12 cellular contexts compared by ENCODE assay signal in the genomic region with DNA sequence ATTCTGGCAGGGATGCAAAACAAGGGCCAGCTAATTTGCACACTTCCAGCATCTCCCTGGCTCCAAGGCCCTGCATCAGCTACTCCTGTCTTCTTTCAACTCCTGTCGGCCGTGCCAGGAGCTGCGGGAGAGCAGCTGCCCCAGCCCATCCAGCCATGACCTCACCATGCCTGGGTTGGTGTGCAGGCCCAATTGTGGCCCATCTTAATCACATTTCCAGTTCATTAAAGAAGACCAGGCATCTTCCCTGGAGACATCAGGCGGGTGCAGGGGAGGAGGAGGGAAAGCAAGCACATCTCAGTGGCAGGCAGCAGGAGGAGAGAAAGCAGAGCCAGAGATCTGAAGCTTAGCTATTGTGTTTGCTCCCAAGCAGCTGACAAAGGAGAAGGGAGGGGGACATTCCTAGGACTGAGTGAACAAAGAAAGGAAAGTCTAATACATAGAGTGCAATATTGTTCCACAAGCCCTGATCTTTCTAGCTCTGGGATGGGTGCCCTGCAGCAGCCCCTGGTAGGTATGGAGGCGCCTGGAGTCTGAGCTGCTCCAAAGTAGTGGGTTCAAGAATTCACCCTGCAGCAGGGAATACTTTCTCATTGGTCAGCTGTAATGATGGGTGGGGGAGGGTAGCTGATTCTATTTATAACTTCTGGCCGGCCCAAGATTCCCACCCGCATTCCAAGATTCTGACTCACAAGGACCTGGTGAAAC. TPM values are rescaled to one million over a fixed set of nuclear protein-coding genes. Genes with fewer than 3 reads are reported as not detected.
A peak's percentile ranks its signal among the peaks of the same experiment; 100 is the strongest.
DNase-seq lines count a peak whose midpoint lies in the region; ATAC-seq, FAIRE-seq and TF ChIP-seq lines count a peak whose summit lies in the region.
"Had no signal": no experiment of that assay in that cellular context is flagged by ENCODE, and none has a peak within 500 bp of the region (broad histone marks: within the 10 kb centered on the region; RNA-seq: fewer than 3 reads in every experiment).

No MANE protein-coding gene starts in this region.

- peaks cover 35% of the 10 kb centered on the region for H3K4me1 Mint-ChIP-seq in chondrocyte (ENCODE audit: low read depth)
- H3K4me1 Mint-ChIP-seq: stimulated activated naive B cell treated with anti-CD40 and anti-IgM and Interleukin-4, amounts not matched to agents 10 μg/mL and 1 μg/mL and 100 μg/mL, for 72 hours had no signal

- ATAC-seq in GM19324 (IDR thresholded peaks at IDR 0.05; ENCODE audit: low FRiP score, unreplicated experiment): no peak
- ATAC-seq: GM12878; stimulated activated naive B cell treated with anti-CD40 and anti-IgM and Interleukin-4, amounts not matched to agents 10 μg/mL and 1 μg/mL and 100 μg/mL, for 72 hours had no signal

- no peak for TF ChIP-seq CTCF in chondrocyte (IDR thresholded peaks at IDR 0.05)
- TF ChIP-seq CTCF in prostate gland (IDR thresholded peaks at IDR 0.05): no peak
- TF ChIP-seq CTCF in vagina (IDR thresholded peaks at IDR 0.05): no peak

- DNase-seq in HTR-8/SVneo (ENCODE audit: insufficient read length, low spot score): peak; percentile 94
- DNase-seq in chondrocyte (ENCODE audit: low spot score): peak; percentile 67
- peak; percentile 99 for DNase-seq in islet precursor cell
- no peak for DNase-seq in prostate gland (ENCODE audit: low spot score)
- DNase-seq in cortex of kidney (lab: John Stamatoyannopoulos, UW): no peak
- DNase-seq in vagina (ENCODE audit: extremely low spot score in 2 of 2): no peak
- DNase-seq: activated T-cell treated with anti-CD3 and anti-CD28 coated beads for 4 hours; NK-92 treated with Interleukin-12 subunit alpha and Interleukin-12 subunit beta, amount 100 ng/mL, for 24 hours; stimulated activated naive B cell treated with anti-CD40 and anti-IgM and Interleukin-4, amounts not matched to agents 10 μg/mL and 1 μg/mL and 100 μg/mL, for 72 hours had no signal

- FAIRE-seq in HTR-8/SVneo (lab: Jason Lieb, UNC): peak; percentile 85
- FAIRE-seq: GM12878 had no signal

- WGBS in prostate gland: 37% methylated on average over 7 of the region's 7 CpGs

- H3K9ac ChIP-seq in stomach smooth muscle (ENCODE audit: low read length in 2 of 2): no peak overlapping the region

- no peak for TF ChIP-seq POLR2A in prostate gland (IDR thresholded peaks at IDR 0.05)
- no peak for TF ChIP-seq POLR2A in vagina (IDR thresholded peaks at IDR 0.05)

- H3K27ac ChIP-seq in stomach smooth muscle (ENCODE audit: low read length) (peak overlapping the region; percentile 62), prostate gland (no peak overlapping the region), vagina (no peak overlapping the region)

- H3K9me3 ChIP-seq in stomach smooth muscle (ENCODE audit: control insufficient read depth in 2 of 2, low read length in 2 of 2) (no peaks in the 10 kb centered on the region), prostate gland (no peaks in the 10 kb centered on the region), vagina (no peaks in the 10 kb centered on the region)

- no peak overlapping the region for H3K4me3 Mint-ChIP-seq in chondrocyte (ENCODE audit: unreplicated experiment)
- H3K4me3 Mint-ChIP-seq: stimulated activated naive B cell treated with anti-CD40 and anti-IgM and Interleukin-4, amounts not matched to agents 10 μg/mL and 1 μg/mL and 100 μg/mL, for 72 hours had no signal

- H3K9me3 Mint-ChIP-seq in chondrocyte (ENCODE audit: low read depth): no peaks in the 10 kb centered on the region
- H3K9me3 Mint-ChIP-seq: stimulated activated naive B cell treated with anti-CD40 and anti-IgM and Interleukin-4, amounts not matched to agents 10 μg/mL and 1 μg/mL and 100 μg/mL, for 72 hours had no signal

- H3K36me3 Mint-ChIP-seq in chondrocyte (ENCODE audit: low read depth): no peaks in the 10 kb centered on the region
- H3K36me3 Mint-ChIP-seq: stimulated activated naive B cell treated with anti-CD40 and anti-IgM and Interleukin-4, amounts not matched to agents 10 μg/mL and 1 μg/mL and 100 μg/mL, for 72 hours had no signal

- no peaks in the 10 kb centered on the region for H3K36me3 ChIP-seq in stomach smooth muscle (ENCODE audit: control insufficient read depth in 2 of 2, insufficient read depth in 2 of 2, low read length in 2 of 2)
- no peaks in the 10 kb centered on the region for H3K36me3 ChIP-seq in prostate gland
- H3K36me3 ChIP-seq in vagina: no peaks in the 10 kb centered on the region

- peak overlapping the region; percentile 1 for H3K27ac Mint-ChIP-seq in chondrocyte (ENCODE audit: unreplicated experiment)
- H3K27ac Mint-ChIP-seq: stimulated activated naive B cell treated with anti-CD40 and anti-IgM and Interleukin-4, amounts not matched to agents 10 μg/mL and 1 μg/mL and 100 μg/mL, for 72 hours had no signal

- H3K27me3 ChIP-seq in stomach smooth muscle (ENCODE audit: control insufficient read depth in 1 of 2, insufficient read depth in 2 of 2, low read length in 2 of 2) (no peaks in the 10 kb centered on the region), prostate gland (replicated peaks; ENCODE audit: insufficient read depth) (no peaks in the 10 kb centered on the region), vagina (no peaks in the 10 kb centered on the region)

- intact Hi-C loops in prostate gland (cut with DNase I) (no loop called here), vagina (cut with DNase I) (no loop called here)

- H3K4me1 ChIP-seq in stomach smooth muscle (ENCODE audit: control insufficient read depth, insufficient read depth, low read length) (peaks cover 28% of the 10 kb centered on the region), prostate gland (replicated peaks) (no peaks in the 10 kb centered on the region), vagina (peaks cover 24% of the 10 kb centered on the region)

- H3K27me3 Mint-ChIP-seq in chondrocyte (ENCODE audit: low read depth): no peaks in the 10 kb centered on the region

- H3K4me3 ChIP-seq in stomach smooth muscle (ENCODE audit: low read length in 2 of 2): peak overlapping the region in 1 of 2 donors; percentile 30
- H3K4me3 ChIP-seq in prostate gland: no peak overlapping the region
- no peak overlapping the region for H3K4me3 ChIP-seq in vagina
- H3K4me3 ChIP-seq: GM12878 had no signal

RNA-seq across cellular contexts. Expression of a gene that starts 40.1 kb away (rescaled TPM):
- total RNA-seq in chondrocyte: 0.05 to 0.08 TPM (median 0.07 TPM) in 3 replicates
- 100 to 1,000 TPM in 1 of 2 donors, 10 to 100 TPM in 1; 55.0 to 193 TPM for total RNA-seq in prostate gland
- 334 TPM for total RNA-seq in vagina

Comparison
In these comparisons a context has a peak if more than half of its experiments do, and no peak if none do; other contexts are left out.
1. DNase-seq: peak in HTR-8/SVneo (single experiment), chondrocyte (single experiment) and islet precursor cell (single experiment); none in prostate gland (single experiment), cortex of kidney (single experiment) and vagina (0 of 2).
2. RNA of a gene that starts 40.1 kb away (total RNA-seq): 334 TPM in vagina (single experiment) and 55.0 to 193 TPM in prostate gland; 0.05 to 0.08 TPM in chondrocyte; every median in the first group is over 10 times any median in the second.